In the genomic region with DNA sequence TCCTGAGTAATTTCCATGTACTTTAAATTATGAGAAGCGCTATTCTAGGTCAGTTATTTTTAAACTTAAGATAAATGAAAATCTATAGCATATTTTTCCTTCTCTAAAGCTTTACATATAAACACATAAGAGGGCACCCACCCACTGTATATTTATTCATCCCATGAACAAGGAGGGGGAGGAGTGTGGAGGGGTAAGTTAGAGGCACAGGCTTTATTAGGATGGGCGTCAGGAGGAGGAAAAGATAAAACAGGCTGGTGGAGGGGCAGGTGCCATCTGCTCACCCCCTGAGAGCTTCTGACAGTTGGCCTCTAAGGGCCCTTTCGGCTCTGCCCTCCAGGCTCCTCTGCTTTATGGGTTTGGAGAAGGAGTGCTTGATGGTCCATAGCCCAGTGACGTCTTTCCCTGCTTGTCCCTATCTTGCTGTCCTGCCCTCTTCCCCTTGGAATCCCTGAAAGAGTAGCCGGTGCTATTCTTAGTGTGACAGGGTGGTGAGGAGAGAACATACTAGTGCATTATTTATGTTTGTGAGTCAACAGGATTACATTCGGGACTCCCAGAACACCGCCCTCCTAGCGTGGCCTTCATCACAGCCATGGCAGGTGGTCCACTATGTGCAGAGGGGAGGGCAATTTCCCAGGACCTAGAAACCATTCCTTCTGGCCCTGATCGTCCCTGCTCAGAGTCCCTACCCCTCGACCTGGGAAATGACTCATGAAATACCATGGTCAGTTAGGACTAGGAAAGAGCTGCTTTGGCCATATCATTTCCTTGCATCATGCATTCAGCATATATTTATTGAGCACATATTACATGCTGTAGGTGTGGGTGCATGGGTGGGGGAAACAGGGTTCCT, we compare ENCODE assay signal across 13 cellular contexts. TPM values are rescaled to one million over a fixed set of nuclear protein-coding genes. Genes with fewer than 3 reads are reported as not detected.
DNase-seq lines count a peak whose midpoint lies in the region; ATAC-seq, FAIRE-seq and TF ChIP-seq lines count a peak whose summit lies in the region.
"Had no signal": no experiment of that assay in that cellular context is flagged by ENCODE, and none has a peak within 500 bp of the region (broad histone marks: within the 10 kb centered on the region; RNA-seq: fewer than 3 reads in every experiment).

No MANE protein-coding gene starts in this region.

- TF ChIP-seq POLR2A in K562 (conservative IDR thresholded peaks at IDR 0.05) = no peak

- no TSS peak for BruUV-seq in K562 (replicated peaks; lab: Mats Ljungman, UMichigan)

- H3K27me3 Mint-ChIP-seq in stimulated activated naive CD8-positive, alpha-beta T cell treated with anti-CD3 and anti-CD28 coated beads, Interleukin-15, amount 100 ng/mL, for 72 hours = peaks cover 30% of the 10 kb centered on the region
- H3K27me3 Mint-ChIP-seq in stimulated activated naive B cell treated with anti-CD40 and anti-IgM and Interleukin-4, amounts not matched to agents 10 μg/mL and 1 μg/mL and 100 μg/mL, for 72 hours = no peaks in the 10 kb centered on the region

- no peak overlapping the region for H2AFZ ChIP-seq in K562 (ENCODE audit: low read depth, low read length)
- H2AFZ ChIP-seq: parathyroid adenoma had no signal

- in situ Hi-C loops in K562 (cut with MboI) = no loop called here

- no peak for TF ChIP-seq EP300 in K562 (IDR thresholded peaks at IDR 0.05; ENCODE audit: low read length)

- no peak overlapping the region for H3K4me2 ChIP-seq in K562 (ENCODE audit: insufficient read depth, low read length)

- WGBS in K562 (ENCODE audit: insufficient coverage, low coverage, missing lambda C conversion rate) = 1% methylated on average over 10 of the region's 10 CpGs

- DNase-seq in NCI-H1694 treated with DMSO at 0.1 percent for 48 hours (lab: John Stamatoyannopoulos, UW) (peak; percentile 80), K562 (ENCODE audit: extremely low read depth in 1 of 4, low spot score in 3 of 4) (no peak), iris pigment epithelial cell (ENCODE audit: low read depth) (peak; percentile 69), tibial artery (no peak), amniotic stem cell (lab: John Stamatoyannopoulos, UW) (no peak), posterior vena cava (ENCODE audit: low spot score) (no peak)
- no peak for DNase-seq in stimulated activated naive CD8-positive, alpha-beta T cell treated with anti-CD3 and anti-CD28 coated beads, Interleukin-15, amount 100 ng/mL, for 72 hours
- DNase-seq in stimulated activated naive B cell treated with anti-CD40 and anti-IgM and Interleukin-4, amounts not matched to agents 10 μg/mL and 1 μg/mL and 100 μg/mL, for 72 hours = no peak
- DNase-seq: activated CD4-positive, alpha-beta memory T cell treated with anti-CD3 and anti-CD28 coated beads for 36 hours; left lung; T-helper 9 cell; testis had no signal

- H3K4me3 Mint-ChIP-seq in stimulated activated naive CD8-positive, alpha-beta T cell treated with anti-CD3 and anti-CD28 coated beads, Interleukin-15, amount 100 ng/mL, for 72 hours = no peak overlapping the region
- H3K4me3 Mint-ChIP-seq in stimulated activated naive B cell treated with anti-CD40 and anti-IgM and Interleukin-4, amounts not matched to agents 10 μg/mL and 1 μg/mL and 100 μg/mL, for 72 hours = no peak overlapping the region
- H3K4me3 Mint-ChIP-seq: activated CD4-positive, alpha-beta memory T cell treated with anti-CD3 and anti-CD28 coated beads for 36 hours had no signal

- no peak for TF ChIP-seq RAD21 in K562 (CRISPR knock-in tag; conservative IDR thresholded peaks at IDR 0.05 in 1 of 2, IDR thresholded peaks at IDR 0.05 in 1 of 2)

- peaks cover 3 to 40% of the 10 kb centered on the region in 2 donors for H3K36me3 Mint-ChIP-seq in stimulated activated naive B cell treated with anti-CD40 and anti-IgM and Interleukin-4, amounts not matched to agents 10 μg/mL and 1 μg/mL and 100 μg/mL, for 72 hours
- H3K36me3 Mint-ChIP-seq: activated CD4-positive, alpha-beta memory T cell treated with anti-CD3 and anti-CD28 coated beads for 36 hours had no signal

- no peak overlapping the region for H3K27ac ChIP-seq in K562 (ENCODE audit: extremely low read depth, low read depth, low read length)
- peak overlapping the region; percentile 99 to 100 for H3K27ac ChIP-seq in tibial artery
- H3K27ac ChIP-seq: left lung, parathyroid adenoma, testis had no signal

- intact Hi-C loops in K562 (cut with micrococcal nuclease) (no loop called here), tibial artery (cut with DNase I; ENCODE audit: low total_unique reads) (no loop called here), posterior vena cava (cut with DNase I) (no loop called here)

- peaks cover 2 to 41% of the 10 kb centered on the region in 2 experiments; a peak in 4 of 5 replicates for H3K27me3 ChIP-seq in K562 (ENCODE audit: control insufficient read depth in 2 of 2, insufficient read depth in 2 of 2, low read length in 2 of 2)
- no peaks in the 10 kb centered on the region for H3K27me3 ChIP-seq in tibial artery
- H3K27me3 ChIP-seq: left lung, testis had no signal

- H4K20me1 ChIP-seq in K562 (replicated peaks; ENCODE audit: control insufficient read depth, insufficient read depth, low read length) = 0 out of 2 replicates have a peak, but pooled peaks cover 3% of the 10 kb centered on the region

- no peak overlapping the region for H3K27ac Mint-ChIP-seq in stimulated activated naive CD8-positive, alpha-beta T cell treated with anti-CD3 and anti-CD28 coated beads, Interleukin-15, amount 100 ng/mL, for 72 hours
- no peak overlapping the region for H3K27ac Mint-ChIP-seq in stimulated activated naive B cell treated with anti-CD40 and anti-IgM and Interleukin-4, amounts not matched to agents 10 μg/mL and 1 μg/mL and 100 μg/mL, for 72 hours
- H3K27ac Mint-ChIP-seq: activated CD4-positive, alpha-beta memory T cell treated with anti-CD3 and anti-CD28 coated beads for 36 hours had no signal

- no peak for TF ChIP-seq CTCF in K562 (IDR thresholded peaks at IDR 0.05 in 2 of 3, conservative IDR thresholded peaks at IDR 0.05 in 1 of 3; ENCODE audit: insufficient read depth in 2 of 3, low read depth in 1 of 3, low read length in 3 of 3)
- no peak for TF ChIP-seq CTCF in tibial artery (IDR thresholded peaks at IDR 0.05)

- CTCF ChIA-PET in K562 (lab: Yijun Ruan, JAX; ENCODE audit: low intra/inter-chr PET ratio) = no interaction called here

- no peak for FAIRE-seq in K562 (lab: Jason Lieb, UNC)

- H3K4me3 ChIP-seq in K562 (no peak overlapping the region), tibial artery (no peak overlapping the region)
- H3K4me3 ChIP-seq: left lung, testis had no signal

- no peak; the same call in 2 of the 3 replicates for ATAC-seq in K562
- ATAC-seq in stimulated activated naive CD8-positive, alpha-beta T cell treated with anti-CD3 and anti-CD28 coated beads, Interleukin-15, amount 100 ng/mL, for 72 hours = no peak
- no peak for ATAC-seq in stimulated activated naive B cell treated with anti-CD40 and anti-IgM and Interleukin-4, amounts not matched to agents 10 μg/mL and 1 μg/mL and 100 μg/mL, for 72 hours (replicated peaks)
- ATAC-seq: left lung had no signal

- H3K4me1 Mint-ChIP-seq in stimulated activated naive CD8-positive, alpha-beta T cell treated with anti-CD3 and anti-CD28 coated beads, Interleukin-15, amount 100 ng/mL, for 72 hours = no peaks in the 10 kb centered on the region
- H3K4me1 Mint-ChIP-seq in stimulated activated naive B cell treated with anti-CD40 and anti-IgM and Interleukin-4, amounts not matched to agents 10 μg/mL and 1 μg/mL and 100 μg/mL, for 72 hours = peaks cover 13 to 34% of the 10 kb centered on the region in 2 donors

- no peaks in the 10 kb centered on the region for H3K79me2 ChIP-seq in K562 (ENCODE audit: control insufficient read depth, insufficient read depth, low read length)
- H3K79me2 ChIP-seq: parathyroid adenoma had no signal

- H3K9ac ChIP-seq in K562 (ENCODE audit: insufficient read depth in 1 of 2, low read depth in 2 of 2, low read length in 2 of 2) = no peak overlapping the region
- H3K9ac ChIP-seq: parathyroid adenoma had no signal

- H3K9me3 ChIP-seq in K562 (replicated peaks; ENCODE audit: control insufficient read depth, insufficient read depth, low read depth, low read length) (no peaks in the 10 kb centered on the region), tibial artery (no peaks in the 10 kb centered on the region)
- H3K9me3 ChIP-seq: left lung, testis had no signal

- H3K4me1 ChIP-seq in K562 (replicated peaks in 1 of 2; ENCODE audit: control insufficient read depth in 2 of 2, insufficient read depth in 2 of 2, low read length in 2 of 2) (peaks cover 0 to 2% of the 10 kb centered on the region in 2 experiments; a peak in 1 of 5 replicates), tibial artery (peaks cover 0 to 99% (median 86%) of the 10 kb centered on the region in 4 donors)

- no peaks in the 10 kb centered on the region for H3K9me3 Mint-ChIP-seq in stimulated activated naive CD8-positive, alpha-beta T cell treated with anti-CD3 and anti-CD28 coated beads, Interleukin-15, amount 100 ng/mL, for 72 hours
- H3K9me3 Mint-ChIP-seq in stimulated activated naive B cell treated with anti-CD40 and anti-IgM and Interleukin-4, amounts not matched to agents 10 μg/mL and 1 μg/mL and 100 μg/mL, for 72 hours = no peaks in the 10 kb centered on the region
- H3K9me3 Mint-ChIP-seq: activated CD4-positive, alpha-beta memory T cell treated with anti-CD3 and anti-CD28 coated beads for 36 hours had no signal

- H3K36me3 ChIP-seq in K562 (ENCODE audit: control insufficient read depth, insufficient read depth, low read length) (no peaks in the 10 kb centered on the region), tibial artery (no peaks in the 10 kb centered on the region)
- H3K36me3 ChIP-seq: left lung had no signal

- POLR2A ChIA-PET in K562 (lab: Yijun Ruan, JAX) = interaction anchor here (1.2 kb wide), 1 partner anchor 8 kb away, joined by 4 read pairs; the partner anchor contains the start of gene SYNPO

- H3K9me1 ChIP-seq in K562 (ENCODE audit: control insufficient read depth, insufficient read depth, low read length) = no peaks in the 10 kb centered on the region

RNA-seq across cellular contexts. Expression of gene SYNPO, which starts 7.9 kb away (rescaled TPM):
- 0.09 and 0.19 TPM in 2 replicates for total RNA-seq in K562 (2011; cell fraction: chromatin; rRNA removed; ENCODE audit: low replicate concordance)
- 0.13 and 0.17 TPM in 2 replicates for total RNA-seq in K562 (2011; cell fraction: nucleolus; rRNA removed)
- 0.23 and 0.29 TPM in 2 replicates for total RNA-seq in K562 (2011; cell fraction: nucleoplasm; rRNA removed)
- total RNA-seq in K562 (2014; rRNA removed) (0.04 TPM in 1 of 2 replicates, not detected in the other), K562 (2014; rRNA removed; fragmentation: Illumina TruSeq; extraction: Trizol) (not detected in 2 replicates), K562 (2015; rRNA removed; fragmentation: Illumina TruSeq; extraction: Trizol) (not detected in 2 replicates), K562 (2021) (0.31 and 0.36 TPM in 2 replicates), posterior vena cava (100 to 1,000 TPM; 183 to 218 TPM)
- polyA plus RNA-seq in K562 (2011; rRNA removed) (0.03 and 0.05 TPM in 2 replicates), K562 (2014; fragmentation: Illumina TruSeq; extraction: Trizol) (0.03 and 0.10 TPM in 2 replicates), K562 (2014; fragmentation: Nextera tagmentation; extraction: Ambion mirVana) (under 1 TPM in 1 of 2 experiments, not detected in 1; 0.03 TPM), K562 (2014; rRNA removed) (0.01 TPM in 1 of 2 replicates, not detected in the other)
- polyA plus RNA-seq in K562 (2011; cell fraction: cytosol; rRNA removed) = 0.31 and 0.44 TPM in 2 replicates
- polyA plus RNA-seq in K562 (2011; cell fraction: nucleus; rRNA removed) = 0.04 and 0.09 TPM in 2 replicates
- polyA plus RNA-seq in K562 (2012) = 0.12 and 0.17 TPM in 2 replicates
- 0.03 and 0.07 TPM in 2 replicates for polyA minus RNA-seq in K562 (2011; rRNA and poly(A)+ RNA removed)
- not detected in 2 replicates for polyA minus RNA-seq in K562 (2011; cell fraction: cytosol; rRNA and poly(A)+ RNA removed)
- 0.11 and 0.13 TPM in 2 replicates for polyA minus RNA-seq in K562 (2011; cell fraction: nucleus; rRNA and poly(A)+ RNA removed)

RNA-seq across cellular contexts. Expression of gene MYOZ3, which starts 28.5 kb away (rescaled TPM):
- not detected in 2 replicates for total RNA-seq in K562 (2011; cell fraction: chromatin; rRNA removed; ENCODE audit: low replicate concordance)
- total RNA-seq in K562 (2011; cell fraction: nucleolus; rRNA removed) = not detected in 2 replicates
- total RNA-seq in K562 (2011; cell fraction: nucleoplasm; rRNA removed) = not detected in 2 replicates
- total RNA-seq in K562 (2014; rRNA removed) (not detected in 2 replicates), K562 (2014; rRNA removed; fragmentation: Illumina TruSeq; extraction: Trizol) (not detected in 2 replicates), K562 (2015; rRNA removed; fragmentation: Illumina TruSeq; extraction: Trizol) (not detected in 2 replicates), K562 (2021) (not detected in 2 replicates), posterior vena cava (1 to 10 TPM in 1 of 2 donors, under 1 TPM in 1; 0.57 to 1.3 TPM)
- polyA plus RNA-seq in K562 (2011; rRNA removed) (not detected in 2 replicates), K562 (2014; fragmentation: Illumina TruSeq; extraction: Trizol) (not detected in 2 replicates), K562 (2014; fragmentation: Nextera tagmentation; extraction: Ambion mirVana) (not detected), K562 (2014; rRNA removed) (not detected in 2 replicates)
- 0.01 TPM in 1 of 2 replicates, not detected in the other for polyA plus RNA-seq in K562 (2011; cell fraction: cytosol; rRNA removed)
- polyA plus RNA-seq in K562 (2011; cell fraction: nucleus; rRNA removed) = not detected in 2 replicates
- polyA plus RNA-seq in K562 (2012) = not detected in 2 replicates
- not detected in 2 replicates for polyA minus RNA-seq in K562 (2011; rRNA and poly(A)+ RNA removed)
- not detected in 2 replicates for polyA minus RNA-seq in K562 (2011; cell fraction: cytosol; rRNA and poly(A)+ RNA removed)
- polyA minus RNA-seq in K562 (2011; cell fraction: nucleus; rRNA and poly(A)+ RNA removed) = not detected in 2 replicates

Comparison
In these comparisons a context has a peak if more than half of its experiments do, and no peak if none do; other contexts are left out.
1. DNase-seq: peak in NCI-H1694 treated with DMSO at 0.1 percent for 48 hours (single experiment) and iris pigment epithelial cell (single experiment); none in K562 (0 of 4), tibial artery (0 of 2), stimulated activated naive CD8-positive, alpha-beta T cell treated with anti-CD3 and anti-CD28 coated beads, Interleukin-15, amount 100 ng/mL, for 72 hours (0 of 2), stimulated activated naive B cell treated with anti-CD40 and anti-IgM and Interleukin-4, amounts not matched to agents 10 μg/mL and 1 μg/mL and 100 μg/mL, for 72 hours (single experiment), amniotic stem cell (single experiment) and posterior vena cava (single experiment).
2. RNA of gene SYNPO, which starts 7.9 kb away (total RNA-seq): 183 to 218 TPM in posterior vena cava; 0.04 to 0.36 TPM in K562; every median in the first group is over 100 times any median in the second.